In genomic region chr7:43851796-43852195, GRCh38 we compare ENCODE assay signal across 1 cellular context.
TF ChIP-seq lines count a peak whose summit lies in the region.

No MANE protein-coding gene starts in this region.

TF ChIP-seq in HepG2, 621 proteins besides CTCF, POLR2A, EP300 and RAD21:
- no peak for TF ChIP-seq HDAC2 (CRISPR knock-in tag; IDR thresholded peaks at IDR 0.05)
- no peak for TF ChIP-seq ZNF547 (CRISPR knock-in tag; IDR thresholded peaks at IDR 0.05)
- no peak for TF ChIP-seq CENPX (CRISPR knock-in tag; IDR thresholded peaks at IDR 0.05)
- no peak for TF ChIP-seq XBP1 (CRISPR knock-in tag; IDR thresholded peaks at IDR 0.05)
- no peak for TF ChIP-seq TSC22D2 (CRISPR knock-in tag; IDR thresholded peaks at IDR 0.05; ENCODE audit: borderline replicate concordance)
- TF ChIP-seq, protein P1, sequence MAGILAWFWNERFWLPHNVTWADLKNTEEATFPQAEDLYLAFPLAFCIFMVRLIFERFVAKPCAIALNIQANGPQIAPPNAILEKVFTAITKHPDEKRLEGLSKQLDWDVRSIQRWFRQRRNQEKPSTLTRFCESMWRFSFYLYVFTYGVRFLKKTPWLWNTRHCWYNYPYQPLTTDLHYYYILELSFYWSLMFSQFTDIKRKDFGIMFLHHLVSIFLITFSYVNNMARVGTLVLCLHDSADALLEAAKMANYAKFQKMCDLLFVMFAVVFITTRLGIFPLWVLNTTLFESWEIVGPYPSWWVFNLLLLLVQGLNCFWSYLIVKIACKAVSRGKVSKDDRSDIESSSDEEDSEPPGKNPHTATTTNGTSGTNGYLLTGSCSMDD (CRISPR knock-in tag; IDR thresholded peaks at IDR 0.05), result no peak
- TF ChIP-seq, protein P2, sequence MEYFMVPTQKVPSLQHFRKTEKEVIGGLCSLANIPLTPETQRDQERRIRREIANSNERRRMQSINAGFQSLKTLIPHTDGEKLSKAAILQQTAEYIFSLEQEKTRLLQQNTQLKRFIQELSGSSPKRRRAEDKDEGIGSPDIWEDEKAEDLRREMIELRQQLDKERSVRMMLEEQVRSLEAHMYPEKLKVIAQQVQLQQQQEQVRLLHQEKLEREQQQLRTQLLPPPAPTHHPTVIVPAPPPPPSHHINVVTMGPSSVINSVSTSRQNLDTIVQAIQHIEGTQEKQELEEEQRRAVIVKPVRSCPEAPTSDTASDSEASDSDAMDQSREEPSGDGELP (IDR thresholded peaks at IDR 0.05; ENCODE audit: borderline replicate concordance, low read depth), result no peak
- TF ChIP-seq, protein P3, sequence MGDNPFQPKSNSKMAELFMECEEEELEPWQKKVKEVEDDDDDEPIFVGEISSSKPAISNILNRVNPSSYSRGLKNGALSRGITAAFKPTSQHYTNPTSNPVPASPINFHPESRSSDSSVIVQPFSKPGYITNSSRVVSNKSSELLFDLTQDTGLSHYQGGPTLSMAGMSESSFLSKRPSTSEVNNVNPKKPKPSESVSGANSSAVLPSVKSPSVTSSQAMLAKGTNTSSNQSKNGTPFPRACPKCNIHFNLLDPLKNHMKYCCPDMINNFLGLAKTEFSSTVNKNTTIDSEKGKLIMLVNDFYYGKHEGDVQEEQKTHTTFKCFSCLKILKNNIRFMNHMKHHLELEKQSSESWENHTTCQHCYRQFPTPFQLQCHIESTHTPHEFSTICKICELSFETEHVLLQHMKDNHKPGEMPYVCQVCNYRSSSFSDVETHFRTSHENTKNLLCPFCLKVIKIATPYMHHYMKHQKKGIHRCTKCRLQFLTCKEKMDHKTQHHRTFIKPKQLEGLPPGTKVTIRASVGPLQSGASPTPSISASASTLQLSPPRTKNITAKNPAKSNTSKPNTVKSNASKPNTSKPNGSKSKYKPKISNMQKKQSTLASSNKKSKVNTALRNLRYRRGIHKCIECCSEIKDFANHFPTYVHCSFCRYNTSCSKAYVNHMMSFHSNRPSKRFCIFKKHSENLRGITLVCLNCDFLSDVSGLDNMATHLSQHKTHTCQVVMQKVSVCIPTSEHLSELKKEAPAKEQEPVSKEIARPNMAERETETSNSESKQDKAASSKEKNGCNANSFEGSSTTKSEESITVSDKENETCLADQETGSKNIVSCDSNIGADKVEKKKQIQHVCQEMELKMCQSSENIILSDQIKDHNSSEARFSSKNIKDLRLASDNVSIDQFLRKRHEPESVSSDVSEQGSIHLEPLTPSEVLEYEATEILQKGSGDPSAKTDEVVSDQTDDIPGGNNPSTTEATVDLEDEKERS (CRISPR knock-in tag; IDR thresholded peaks at IDR 0.05), result no peak
- TF ChIP-seq ZNF678 (CRISPR knock-in tag; IDR thresholded peaks at IDR 0.05), result no peak
- TF ChIP-seq MXD3 (CRISPR knock-in tag; IDR thresholded peaks at IDR 0.05), result no peak
- no peak for TF ChIP-seq PBX3 (CRISPR knock-in tag; IDR thresholded peaks at IDR 0.05; ENCODE audit: borderline replicate concordance)
- TF ChIP-seq, protein P4, sequence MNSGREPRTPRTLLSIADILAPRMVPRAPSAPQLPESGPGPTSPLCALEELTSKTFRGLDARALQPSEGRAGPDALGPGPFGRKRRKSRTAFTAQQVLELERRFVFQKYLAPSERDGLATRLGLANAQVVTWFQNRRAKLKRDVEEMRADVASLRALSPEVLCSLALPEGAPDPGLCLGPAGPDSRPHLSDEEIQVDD (CRISPR knock-in tag; IDR thresholded peaks at IDR 0.05; ENCODE audit: borderline replicate concordance), result no peak
- TF ChIP-seq ZNF883 (CRISPR knock-in tag; IDR thresholded peaks at IDR 0.05; ENCODE audit: not compliant biosample characterization), result no peak
- no peak for TF ChIP-seq UBTF (CRISPR knock-in tag; IDR thresholded peaks at IDR 0.05)
- TF ChIP-seq ZMYM2 (CRISPR knock-in tag; IDR thresholded peaks at IDR 0.05), result no peak
